ENCODE assay signal across 1 cellular context in the genomic region with DNA sequence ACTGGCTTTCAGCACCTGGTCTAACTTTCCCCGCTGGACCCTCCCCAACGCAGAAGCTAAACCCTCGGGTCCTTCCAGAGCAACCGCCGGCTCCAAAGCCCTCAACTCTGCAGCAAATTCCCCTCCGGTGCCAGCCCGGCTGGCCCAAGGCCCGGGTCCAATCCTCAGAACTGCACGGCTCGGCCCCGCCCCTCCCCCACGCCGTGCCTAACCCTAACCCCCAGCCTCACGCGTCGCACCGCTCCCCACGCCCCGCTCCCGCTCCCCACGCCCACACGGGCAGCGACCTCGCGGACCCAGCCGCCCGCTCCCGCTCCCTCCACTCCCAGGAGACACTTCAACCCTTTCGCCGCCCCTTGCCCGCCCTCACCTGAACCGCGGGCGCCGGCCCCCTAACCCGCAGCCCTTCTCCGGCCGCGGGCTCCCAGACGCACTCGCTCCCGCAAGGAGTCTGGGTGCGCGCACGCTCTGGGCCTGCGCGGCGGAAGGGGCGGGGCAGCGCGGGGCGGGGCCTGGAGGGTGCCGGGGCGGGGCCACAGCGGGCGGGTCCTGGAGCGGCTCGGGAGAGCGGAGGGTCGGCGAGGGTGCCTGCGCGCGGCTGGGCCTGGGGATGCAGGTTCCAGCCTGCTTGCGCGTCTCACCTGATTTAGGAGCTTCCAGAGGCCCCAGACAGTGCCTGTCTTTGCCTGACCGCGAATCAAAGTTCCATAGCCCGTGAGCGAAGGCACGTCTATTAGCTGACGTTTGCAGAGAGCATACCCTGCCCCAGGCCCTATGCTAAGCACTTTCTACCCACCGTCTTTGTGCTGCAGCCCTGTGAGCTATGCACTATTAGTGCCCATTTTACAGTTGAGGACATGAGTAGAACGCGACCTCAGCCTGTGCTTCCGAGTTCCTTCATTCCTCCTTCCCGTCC.
A peak's percentile ranks its signal among the peaks of the same experiment; 100 is the strongest.
TF ChIP-seq lines count a peak whose summit lies in the region.

A gene (minus strand): TSS at position 453 of the 916 bp plus-strand sequence. CDS start 2,729 bp downstream, outside the sequence.

TF ChIP-seq in HepG2, 621 proteins besides CTCF, POLR2A, EP300 and RAD21 (continued from another document):
- TF ChIP-seq, protein P1, sequence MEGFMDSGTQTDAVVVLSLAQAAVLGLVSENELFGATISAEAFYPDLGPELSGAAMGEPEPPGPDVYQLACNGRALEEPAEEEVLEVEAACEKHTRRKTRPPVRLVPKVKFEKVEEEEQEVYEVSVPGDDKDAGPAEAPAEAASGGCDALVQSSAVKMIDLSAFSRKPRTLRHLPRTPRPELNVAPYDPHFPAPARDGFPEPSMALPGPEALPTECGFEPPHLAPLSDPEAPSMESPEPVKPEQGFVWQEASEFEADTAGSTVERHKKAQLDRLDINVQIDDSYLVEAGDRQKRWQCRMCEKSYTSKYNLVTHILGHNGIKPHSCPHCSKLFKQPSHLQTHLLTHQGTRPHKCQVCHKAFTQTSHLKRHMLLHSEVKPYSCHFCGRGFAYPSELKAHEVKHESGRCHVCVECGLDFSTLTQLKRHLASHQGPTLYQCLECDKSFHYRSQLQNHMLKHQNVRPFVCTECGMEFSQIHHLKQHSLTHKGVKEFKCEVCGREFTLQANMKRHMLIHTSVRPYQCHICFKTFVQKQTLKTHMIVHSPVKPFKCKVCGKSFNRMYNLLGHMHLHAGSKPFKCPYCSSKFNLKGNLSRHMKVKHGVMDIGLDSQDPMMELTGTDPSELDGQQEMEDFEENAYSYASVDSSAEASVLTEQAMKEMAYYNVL (CRISPR knock-in tag; IDR thresholded peaks at IDR 0.05; ENCODE audit: borderline replicate concordance), result no peak
- TF ChIP-seq TCF7L2 (IDR thresholded peaks at IDR 0.05; ENCODE audit: low read depth, low read length) (no peak), SRSF1 (optimal IDR thresholded peaks at IDR 0.05; ENCODE audit: low read depth, low read length) (no peak), ZKSCAN5 (CRISPR knock-in tag; IDR thresholded peaks at IDR 0.05) (no peak), FOXA1 (IDR thresholded peaks at IDR 0.05) (no peak), FOXA1 (CRISPR knock-in tag; IDR thresholded peaks at IDR 0.05) (no peak), PHF8 (CRISPR knock-in tag; IDR thresholded peaks at IDR 0.05) (peak; percentile 87), ZNF430 (CRISPR knock-in tag; IDR thresholded peaks at IDR 0.05) (no peak), ZNF780A (CRISPR knock-in tag; IDR thresholded peaks at IDR 0.05) (no peak), ZKSCAN1 (IDR thresholded peaks at IDR 0.05; ENCODE audit: low read length) (no peak), CAMTA2 (CRISPR knock-in tag; IDR thresholded peaks at IDR 0.05; ENCODE audit: borderline replicate concordance) (no peak), ZNF709 (CRISPR knock-in tag; IDR thresholded peaks at IDR 0.05) (no peak), ZNF572 (CRISPR knock-in tag; IDR thresholded peaks at IDR 0.05) (no peak)
- TF ChIP-seq, protein P2, sequence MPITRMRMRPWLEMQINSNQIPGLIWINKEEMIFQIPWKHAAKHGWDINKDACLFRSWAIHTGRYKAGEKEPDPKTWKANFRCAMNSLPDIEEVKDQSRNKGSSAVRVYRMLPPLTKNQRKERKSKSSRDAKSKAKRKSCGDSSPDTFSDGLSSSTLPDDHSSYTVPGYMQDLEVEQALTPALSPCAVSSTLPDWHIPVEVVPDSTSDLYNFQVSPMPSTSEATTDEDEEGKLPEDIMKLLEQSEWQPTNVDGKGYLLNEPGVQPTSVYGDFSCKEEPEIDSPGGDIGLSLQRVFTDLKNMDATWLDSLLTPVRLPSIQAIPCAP (CRISPR knock-in tag; IDR thresholded peaks at IDR 0.05; ENCODE audit: low read depth), result no peak
- TF ChIP-seq, protein P3, sequence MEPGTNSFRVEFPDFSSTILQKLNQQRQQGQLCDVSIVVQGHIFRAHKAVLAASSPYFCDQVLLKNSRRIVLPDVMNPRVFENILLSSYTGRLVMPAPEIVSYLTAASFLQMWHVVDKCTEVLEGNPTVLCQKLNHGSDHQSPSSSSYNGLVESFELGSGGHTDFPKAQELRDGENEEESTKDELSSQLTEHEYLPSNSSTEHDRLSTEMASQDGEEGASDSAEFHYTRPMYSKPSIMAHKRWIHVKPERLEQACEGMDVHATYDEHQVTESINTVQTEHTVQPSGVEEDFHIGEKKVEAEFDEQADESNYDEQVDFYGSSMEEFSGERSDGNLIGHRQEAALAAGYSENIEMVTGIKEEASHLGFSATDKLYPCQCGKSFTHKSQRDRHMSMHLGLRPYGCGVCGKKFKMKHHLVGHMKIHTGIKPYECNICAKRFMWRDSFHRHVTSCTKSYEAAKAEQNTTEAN (CRISPR knock-in tag; conservative IDR thresholded peaks at IDR 0.05), result peak; percentile 25; the same call in 1 of the 2 replicates
- TF ChIP-seq, protein P4, sequence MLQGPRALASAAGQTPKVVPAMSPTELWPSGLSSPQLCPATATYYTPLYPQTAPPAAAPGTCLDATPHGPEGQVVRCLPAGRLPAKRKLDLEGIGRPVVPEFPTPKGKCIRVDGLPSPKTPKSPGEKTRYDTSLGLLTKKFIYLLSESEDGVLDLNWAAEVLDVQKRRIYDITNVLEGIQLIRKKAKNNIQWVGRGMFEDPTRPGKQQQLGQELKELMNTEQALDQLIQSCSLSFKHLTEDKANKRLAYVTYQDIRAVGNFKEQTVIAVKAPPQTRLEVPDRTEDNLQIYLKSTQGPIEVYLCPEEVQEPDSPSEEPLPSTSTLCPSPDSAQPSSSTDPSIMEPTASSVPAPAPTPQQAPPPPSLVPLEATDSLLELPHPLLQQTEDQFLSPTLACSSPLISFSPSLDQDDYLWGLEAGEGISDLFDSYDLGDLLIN (CRISPR knock-in tag; IDR thresholded peaks at IDR 0.05; ENCODE audit: borderline replicate concordance), result no peak
